Comparison of ENCODE assay signal across 15 cellular contexts in the genomic region with DNA sequence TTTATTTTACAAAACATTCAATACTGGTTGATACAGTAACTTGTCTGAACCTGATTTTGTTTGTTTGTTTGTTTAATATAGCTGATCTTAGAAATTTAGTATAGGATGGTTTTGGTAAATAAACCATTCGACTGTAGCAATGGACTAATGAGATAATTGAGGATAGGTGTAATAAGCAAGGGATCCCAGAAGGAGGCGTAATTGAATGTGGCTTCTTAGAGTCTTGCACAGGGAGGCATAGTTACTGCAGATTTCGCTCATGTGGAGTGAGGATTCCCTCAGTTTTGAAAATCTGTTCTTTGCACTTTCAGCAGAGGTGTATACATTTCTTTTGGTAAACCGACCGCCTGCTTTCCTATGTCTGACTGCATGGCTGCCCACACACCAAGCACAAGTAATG.
DNase-seq lines count a peak whose midpoint lies in the region; ATAC-seq and TF ChIP-seq lines count a peak whose summit lies in the region.
"Had no signal": no experiment of that assay in that cellular context is flagged by ENCODE, and none has a peak within 500 bp of the region (broad histone marks: within the 10 kb centered on the region; RNA-seq: fewer than 3 reads in every experiment).

No MANE protein-coding gene starts in this region.

- ATAC-seq in SK-N-SH treated with all-trans-retinoic acid at 6 μM for 48 hours, result no peak
- ATAC-seq: K562 had no signal

- H4K20me1 ChIP-seq in SK-N-SH (ENCODE audit: insufficient read depth), result no peaks in the 10 kb centered on the region

- no peak for TF ChIP-seq EP300 in SK-N-SH (IDR thresholded peaks at IDR 0.05; ENCODE audit: borderline replicate concordance in 1 of 2, low read depth in 1 of 2, low read length in 1 of 2)

- TF ChIP-seq CTCF in SK-N-SH (IDR thresholded peaks at IDR 0.05) (peak; percentile 28), epithelial cell of proximal tubule (conservative IDR thresholded peaks at IDR 0.05; ENCODE audit: low read depth, low read length) (peak; percentile 62), type B pancreatic cell (conservative IDR thresholded peaks at IDR 0.05) (peak; percentile 46)

- peaks cover 12% of the 10 kb centered on the region for H3F3A ChIP-seq in SK-N-SH (replicated peaks; ENCODE audit: insufficient read depth)

- no peaks in the 10 kb centered on the region for H3K9me3 Mint-ChIP-seq in type B pancreatic cell
- H3K9me3 Mint-ChIP-seq: activated naive CD8-positive, alpha-beta T cell treated with anti-CD3 and anti-CD28 coated beads for 36 hours had no signal

- WGBS in SK-N-SH (ENCODE audit: low lambda C conversion rate), result 88% methylated on average over 5 of the region's 5 CpGs

- H3K4me2 ChIP-seq in SK-N-SH, result no peak overlapping the region

- H3K27me3 Mint-ChIP-seq in type B pancreatic cell, result no peaks in the 10 kb centered on the region
- H3K27me3 Mint-ChIP-seq: activated naive CD8-positive, alpha-beta T cell treated with anti-CD3 and anti-CD28 coated beads for 36 hours had no signal

- no peak overlapping the region for H3K9ac ChIP-seq in SK-N-SH
- H3K9ac ChIP-seq: parathyroid adenoma had no signal

- DNase-seq in SK-N-SH (no peak), NCI-H748 treated with DMSO at 0.1 percent for 48 hours (lab: John Stamatoyannopoulos, UW) (peak; percentile 35), epithelial cell of proximal tubule (ENCODE audit: low read depth) (peak; percentile 7), type B pancreatic cell (ENCODE audit: extremely low spot score, unreplicated experiment) (no peak), NCI-H2196 (lab: John Stamatoyannopoulos, UW; ENCODE audit: unreplicated experiment) (no peak), epidermal melanocyte (ENCODE audit: insufficient read length, low spot score) (no peak), pons (ENCODE audit: low spot score) (no peak)
- DNase-seq: activated naive CD8-positive, alpha-beta T cell treated with anti-CD3 and anti-CD28 coated beads for 36 hours; COR-L47; NCI-H2029; NK-92 treated with Interleukin-12 subunit alpha and Interleukin-12 subunit beta, amount 100 ng/mL, for 24 hours had no signal

- H3K79me2 ChIP-seq in SK-N-SH (ENCODE audit: insufficient read depth), result no peaks in the 10 kb centered on the region
- H3K79me2 ChIP-seq: parathyroid adenoma had no signal

- no peaks in the 10 kb centered on the region for H3K36me3 Mint-ChIP-seq in type B pancreatic cell
- H3K36me3 Mint-ChIP-seq: activated naive CD8-positive, alpha-beta T cell treated with anti-CD3 and anti-CD28 coated beads for 36 hours had no signal

- no peaks in the 10 kb centered on the region for H3K9me2 ChIP-seq in SK-N-SH

- H3K27me3 ChIP-seq in SK-N-SH (ENCODE audit: insufficient read depth), result no peaks in the 10 kb centered on the region
- H3K27me3 ChIP-seq: esophagus muscularis mucosa had no signal

- H3K27ac Mint-ChIP-seq in type B pancreatic cell, result no peak overlapping the region
- H3K27ac Mint-ChIP-seq: activated naive CD8-positive, alpha-beta T cell treated with anti-CD3 and anti-CD28 coated beads for 36 hours had no signal

- H3K27ac ChIP-seq in SK-N-SH (ENCODE audit: low read depth in 2 of 2, low read length in 1 of 2), result no peak overlapping the region
- H3K27ac ChIP-seq: esophagus muscularis mucosa, parathyroid adenoma had no signal

- CTCF ChIA-PET in SK-N-SH (lab: Yijun Ruan, JAX), result no interaction called here

- H3K4me3 ChIP-seq in SK-N-SH (ENCODE audit: low read depth in 2 of 2, low read length in 1 of 2) (no peak overlapping the region), epithelial cell of proximal tubule (ENCODE audit: low read depth, low read length) (no peak overlapping the region)
- H3K4me3 ChIP-seq: esophagus muscularis mucosa, K562 had no signal

- no peaks in the 10 kb centered on the region for H3K36me3 ChIP-seq in SK-N-SH (replicated peaks in 1 of 2; ENCODE audit: control insufficient read depth in 1 of 2, insufficient read depth in 2 of 2, low read length in 1 of 2)
- H3K36me3 ChIP-seq: esophagus muscularis mucosa had no signal

- POLR2A ChIA-PET in SK-N-SH (lab: Yijun Ruan, JAX), result no interaction called here

- TF ChIP-seq RAD21 in SK-N-SH (IDR thresholded peaks at IDR 0.05; ENCODE audit: low read length), result peak; percentile 26; the same call in 1 of the 2 replicates

- no peaks in the 10 kb centered on the region for H3K9me3 ChIP-seq in SK-N-SH
- H3K9me3 ChIP-seq: esophagus muscularis mucosa had no signal

- H3K4me3 Mint-ChIP-seq in type B pancreatic cell, result no peak overlapping the region
- H3K4me3 Mint-ChIP-seq: activated naive CD8-positive, alpha-beta T cell treated with anti-CD3 and anti-CD28 coated beads for 36 hours had no signal

- no peak overlapping the region for H2AFZ ChIP-seq in SK-N-SH (ENCODE audit: low read depth)
- H2AFZ ChIP-seq: parathyroid adenoma had no signal

- no peaks in the 10 kb centered on the region for H3K4me1 Mint-ChIP-seq in type B pancreatic cell (ENCODE audit: unreplicated experiment)
- H3K4me1 Mint-ChIP-seq: activated naive CD8-positive, alpha-beta T cell treated with anti-CD3 and anti-CD28 coated beads for 36 hours had no signal

- peaks cover 0 to 19% of the 10 kb centered on the region in 2 experiments; a peak in 2 of 4 replicates for H3K4me1 ChIP-seq in SK-N-SH (ENCODE audit: control insufficient read depth in 1 of 2, insufficient read depth in 2 of 2, low read depth in 1 of 2, low read length in 1 of 2)
- H3K4me1 ChIP-seq: esophagus muscularis mucosa, parathyroid adenoma had no signal

TF ChIP-seq in SK-N-SH, 30 proteins besides CTCF, POLR2A, EP300 and RAD21:
- no peak for TF ChIP-seq FOXM1 (IDR thresholded peaks at IDR 0.05; ENCODE audit: low read depth)
- peak; percentile 30; the same call in 1 of the 2 replicates for TF ChIP-seq SMC3 (IDR thresholded peaks at IDR 0.05; ENCODE audit: low read depth, low read length)
- TF ChIP-seq FOXJ3 (CRISPR knock-in tag; IDR thresholded peaks at IDR 0.05), result no peak
TF ChIP-seq in SK-N-SH: peak in this region for 1.

TF ChIP-seq in SK-N-SH treated with all-trans-retinoic acid at 6 μM for 48 hours, 23 proteins besides CTCF, POLR2A, EP300 and RAD21 (continues in another document):
- no peak for TF ChIP-seq ZNF565 (CRISPR knock-in tag; conservative IDR thresholded peaks at IDR 0.05; ENCODE audit: low read depth)
- TF ChIP-seq ARNTL (CRISPR knock-in tag; IDR thresholded peaks at IDR 0.05; ENCODE audit: borderline replicate concordance, low read depth), result no peak
- TF ChIP-seq, protein P1, sequence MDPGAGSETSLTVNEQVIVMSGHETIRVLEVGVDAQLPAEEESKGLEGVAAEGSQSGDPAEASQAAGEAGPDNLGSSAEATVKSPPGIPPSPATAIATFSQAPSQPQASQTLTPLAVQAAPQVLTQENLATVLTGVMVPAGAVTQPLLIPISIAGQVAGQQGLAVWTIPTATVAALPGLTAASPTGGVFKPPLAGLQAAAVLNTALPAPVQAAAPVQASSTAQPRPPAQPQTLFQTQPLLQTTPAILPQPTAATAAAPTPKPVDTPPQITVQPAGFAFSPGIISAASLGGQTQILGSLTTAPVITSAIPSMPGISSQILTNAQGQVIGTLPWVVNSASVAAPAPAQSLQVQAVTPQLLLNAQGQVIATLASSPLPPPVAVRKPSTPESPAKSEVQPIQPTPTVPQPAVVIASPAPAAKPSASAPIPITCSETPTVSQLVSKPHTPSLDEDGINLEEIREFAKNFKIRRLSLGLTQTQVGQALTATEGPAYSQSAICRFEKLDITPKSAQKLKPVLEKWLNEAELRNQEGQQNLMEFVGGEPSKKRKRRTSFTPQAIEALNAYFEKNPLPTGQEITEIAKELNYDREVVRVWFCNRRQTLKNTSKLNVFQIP (CRISPR knock-in tag; IDR thresholded peaks at IDR 0.05; ENCODE audit: borderline replicate concordance, low read depth), result no peak
- TF ChIP-seq, protein P2, sequence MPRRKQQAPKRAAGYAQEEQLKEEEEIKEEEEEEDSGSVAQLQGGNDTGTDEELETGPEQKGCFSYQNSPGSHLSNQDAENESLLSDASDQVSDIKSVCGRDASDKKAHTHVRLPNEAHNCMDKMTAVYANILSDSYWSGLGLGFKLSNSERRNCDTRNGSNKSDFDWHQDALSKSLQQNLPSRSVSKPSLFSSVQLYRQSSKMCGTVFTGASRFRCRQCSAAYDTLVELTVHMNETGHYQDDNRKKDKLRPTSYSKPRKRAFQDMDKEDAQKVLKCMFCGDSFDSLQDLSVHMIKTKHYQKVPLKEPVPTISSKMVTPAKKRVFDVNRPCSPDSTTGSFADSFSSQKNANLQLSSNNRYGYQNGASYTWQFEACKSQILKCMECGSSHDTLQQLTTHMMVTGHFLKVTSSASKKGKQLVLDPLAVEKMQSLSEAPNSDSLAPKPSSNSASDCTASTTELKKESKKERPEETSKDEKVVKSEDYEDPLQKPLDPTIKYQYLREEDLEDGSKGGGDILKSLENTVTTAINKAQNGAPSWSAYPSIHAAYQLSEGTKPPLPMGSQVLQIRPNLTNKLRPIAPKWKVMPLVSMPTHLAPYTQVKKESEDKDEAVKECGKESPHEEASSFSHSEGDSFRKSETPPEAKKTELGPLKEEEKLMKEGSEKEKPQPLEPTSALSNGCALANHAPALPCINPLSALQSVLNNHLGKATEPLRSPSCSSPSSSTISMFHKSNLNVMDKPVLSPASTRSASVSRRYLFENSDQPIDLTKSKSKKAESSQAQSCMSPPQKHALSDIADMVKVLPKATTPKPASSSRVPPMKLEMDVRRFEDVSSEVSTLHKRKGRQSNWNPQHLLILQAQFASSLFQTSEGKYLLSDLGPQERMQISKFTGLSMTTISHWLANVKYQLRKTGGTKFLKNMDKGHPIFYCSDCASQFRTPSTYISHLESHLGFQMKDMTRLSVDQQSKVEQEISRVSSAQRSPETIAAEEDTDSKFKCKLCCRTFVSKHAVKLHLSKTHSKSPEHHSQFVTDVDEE (CRISPR knock-in tag; IDR thresholded peaks at IDR 0.05), result no peak
- TF ChIP-seq ZNF8 (CRISPR knock-in tag; IDR thresholded peaks at IDR 0.05), result no peak
- no peak for TF ChIP-seq SNAI2 (CRISPR knock-in tag; IDR thresholded peaks at IDR 0.05)
- TF ChIP-seq ZNF70 (CRISPR knock-in tag; IDR thresholded peaks at IDR 0.05), result no peak
- no peak for TF ChIP-seq TCF4 (CRISPR knock-in tag; IDR thresholded peaks at IDR 0.05; ENCODE audit: borderline replicate concordance)
- no peak for TF ChIP-seq BACH2 (CRISPR knock-in tag; IDR thresholded peaks at IDR 0.05; ENCODE audit: borderline replicate concordance)
- TF ChIP-seq CSDC2 (CRISPR knock-in tag; IDR thresholded peaks at IDR 0.05), result no peak
- TF ChIP-seq ESRRG (CRISPR knock-in tag; IDR thresholded peaks at IDR 0.05), result no peak
- no peak for TF ChIP-seq RARB (CRISPR knock-in tag; IDR thresholded peaks at IDR 0.05)
- TF ChIP-seq ZC3H10 (CRISPR knock-in tag; IDR thresholded peaks at IDR 0.05), result no peak

Comparison
In these comparisons a context has a peak if more than half of its experiments do, and no peak if none do; other contexts are left out.
1. DNase-seq: peak in NCI-H748 treated with DMSO at 0.1 percent for 48 hours (single experiment) and epithelial cell of proximal tubule (single experiment); none in SK-N-SH (single experiment), type B pancreatic cell (single experiment), NCI-H2196 (single experiment), epidermal melanocyte (single experiment) and pons (single experiment).
2. Peak in every context shown above with its lines, with median percentiles within 50 percentile points of each other: CTCF ChIP-seq.